Comparison of ENCODE assay signal across 1 cellular context in genomic region chr5:151459680-151460079, GRCh38.
TF ChIP-seq lines count a peak whose summit lies in the region.

No MANE protein-coding gene starts in this region.

TF ChIP-seq in H1, 55 proteins besides CTCF, POLR2A, EP300 and RAD21:
- TF ChIP-seq CBX5 (IDR thresholded peaks at IDR 0.05; ENCODE audit: low read depth, low read length) (no peak), RFX5 (IDR thresholded peaks at IDR 0.05; ENCODE audit: borderline replicate concordance, low read depth, low read length) (no peak), JUN (IDR thresholded peaks at IDR 0.05; ENCODE audit: low read depth, low read length) (no peak), TEAD4 (IDR thresholded peaks at IDR 0.05; ENCODE audit: low read depth, low read length) (peak; percentile 56; the same call in 1 of the 2 replicates)
